ENCODE assay signal across 8 cellular contexts in genomic region chr6:149140137-149140909, GRCh38.
DNase-seq lines count a peak whose midpoint lies in the region; ATAC-seq lines count a peak whose summit lies in the region.

No MANE protein-coding gene starts in this region.

- H3K4me3 ChIP-seq in H7 (ENCODE audit: insufficient read depth, low read depth, low read length): no peak overlapping the region

- no peaks in the 10 kb centered on the region for H3K27me3 ChIP-seq in H7 (ENCODE audit: control insufficient read depth, insufficient read depth, low read length)

- H3K36me3 ChIP-seq in H7 (replicated peaks; ENCODE audit: control insufficient read depth, insufficient read depth, low read length): no peaks in the 10 kb centered on the region

- intact Hi-C loops in posterior cingulate gyrus (cut with DNase I): no loop called here

- peak; percentile 29 for DNase-seq in activated effector memory CD4-positive, alpha-beta T cell treated with Interleukin-2 at 50 U/mL for 16 hours
- peak; percentile 37 to 48 for DNase-seq in stimulated activated CD4-positive, alpha-beta T cell treated with anti-CD3 and anti-CD28 coated beads, Interleukin-2, amount 100 ng/mL, for 48 hours
- DNase-seq in H7 (no peak), posterior cingulate gyrus (no peak), AML-193 (lab: John Stamatoyannopoulos, UW) (no peak)

- peak; percentile 76 for ATAC-seq in GM19463 (IDR thresholded peaks at IDR 0.05; ENCODE audit: unreplicated experiment)
- peak; percentile 78 for ATAC-seq in HG03460 (IDR thresholded peaks at IDR 0.05; ENCODE audit: unreplicated experiment)
- ATAC-seq in HG02970 (IDR thresholded peaks at IDR 0.05; ENCODE audit: low FRiP score, unreplicated experiment): no peak

Comparison
In these comparisons a context has a peak if more than half of its experiments do, and no peak if none do; other contexts are left out.
1. DNase-seq: peak in activated effector memory CD4-positive, alpha-beta T cell treated with Interleukin-2 at 50 U/mL for 16 hours (single experiment) and stimulated activated CD4-positive, alpha-beta T cell treated with anti-CD3 and anti-CD28 coated beads, Interleukin-2, amount 100 ng/mL, for 48 hours (2 of 2); none in H7 (single experiment), posterior cingulate gyrus (0 of 10) and AML-193 (0 of 2).